1 cellular context compared by ENCODE assay signal in the genomic region with DNA sequence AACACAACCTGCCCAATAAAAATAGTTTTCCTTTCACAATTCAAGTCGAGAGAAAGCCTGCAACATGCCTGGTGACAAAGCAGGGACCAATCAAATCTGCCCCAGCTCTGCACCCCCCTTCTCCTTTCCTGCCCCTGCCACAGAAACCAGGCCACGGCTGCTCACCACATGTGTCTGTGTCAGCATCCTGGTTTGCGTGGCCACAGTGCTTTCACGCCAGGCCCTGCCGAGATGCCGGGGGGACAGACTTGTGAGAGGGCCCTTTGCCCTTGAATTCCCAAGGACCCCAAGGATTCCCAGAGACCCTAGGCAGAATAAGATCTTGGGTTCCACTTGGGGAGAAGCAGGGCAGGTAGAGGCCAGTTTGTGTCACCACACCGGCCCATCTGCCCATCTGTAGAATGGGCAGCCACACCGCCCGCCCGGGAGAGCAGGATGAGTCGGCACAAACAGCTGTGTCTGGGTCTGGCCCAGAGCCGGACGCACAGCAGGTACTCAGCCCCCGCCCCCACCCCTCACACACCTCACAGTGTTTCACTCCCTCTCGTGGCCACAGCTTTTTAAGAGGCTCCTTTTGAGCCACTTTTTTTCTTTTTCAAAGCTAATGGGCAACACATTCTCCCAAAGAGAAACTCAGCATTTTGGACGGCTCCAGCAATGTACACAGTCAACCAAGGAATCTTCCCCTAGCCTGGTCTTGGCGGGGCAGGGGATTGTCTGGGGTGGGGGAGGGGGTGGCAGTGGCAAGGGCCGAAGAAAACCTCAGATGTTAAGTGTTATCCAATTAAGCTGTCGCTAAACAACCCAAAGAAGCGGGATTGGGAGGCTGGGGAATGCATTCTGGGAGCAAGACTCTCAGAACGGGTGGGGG.
TF ChIP-seq lines count a peak whose summit lies in the region.

No MANE protein-coding gene starts in this region.

TF ChIP-seq in K562, 482 proteins besides CTCF, POLR2A, EP300 and RAD21 (continued from another document):
- TF ChIP-seq, protein P1, sequence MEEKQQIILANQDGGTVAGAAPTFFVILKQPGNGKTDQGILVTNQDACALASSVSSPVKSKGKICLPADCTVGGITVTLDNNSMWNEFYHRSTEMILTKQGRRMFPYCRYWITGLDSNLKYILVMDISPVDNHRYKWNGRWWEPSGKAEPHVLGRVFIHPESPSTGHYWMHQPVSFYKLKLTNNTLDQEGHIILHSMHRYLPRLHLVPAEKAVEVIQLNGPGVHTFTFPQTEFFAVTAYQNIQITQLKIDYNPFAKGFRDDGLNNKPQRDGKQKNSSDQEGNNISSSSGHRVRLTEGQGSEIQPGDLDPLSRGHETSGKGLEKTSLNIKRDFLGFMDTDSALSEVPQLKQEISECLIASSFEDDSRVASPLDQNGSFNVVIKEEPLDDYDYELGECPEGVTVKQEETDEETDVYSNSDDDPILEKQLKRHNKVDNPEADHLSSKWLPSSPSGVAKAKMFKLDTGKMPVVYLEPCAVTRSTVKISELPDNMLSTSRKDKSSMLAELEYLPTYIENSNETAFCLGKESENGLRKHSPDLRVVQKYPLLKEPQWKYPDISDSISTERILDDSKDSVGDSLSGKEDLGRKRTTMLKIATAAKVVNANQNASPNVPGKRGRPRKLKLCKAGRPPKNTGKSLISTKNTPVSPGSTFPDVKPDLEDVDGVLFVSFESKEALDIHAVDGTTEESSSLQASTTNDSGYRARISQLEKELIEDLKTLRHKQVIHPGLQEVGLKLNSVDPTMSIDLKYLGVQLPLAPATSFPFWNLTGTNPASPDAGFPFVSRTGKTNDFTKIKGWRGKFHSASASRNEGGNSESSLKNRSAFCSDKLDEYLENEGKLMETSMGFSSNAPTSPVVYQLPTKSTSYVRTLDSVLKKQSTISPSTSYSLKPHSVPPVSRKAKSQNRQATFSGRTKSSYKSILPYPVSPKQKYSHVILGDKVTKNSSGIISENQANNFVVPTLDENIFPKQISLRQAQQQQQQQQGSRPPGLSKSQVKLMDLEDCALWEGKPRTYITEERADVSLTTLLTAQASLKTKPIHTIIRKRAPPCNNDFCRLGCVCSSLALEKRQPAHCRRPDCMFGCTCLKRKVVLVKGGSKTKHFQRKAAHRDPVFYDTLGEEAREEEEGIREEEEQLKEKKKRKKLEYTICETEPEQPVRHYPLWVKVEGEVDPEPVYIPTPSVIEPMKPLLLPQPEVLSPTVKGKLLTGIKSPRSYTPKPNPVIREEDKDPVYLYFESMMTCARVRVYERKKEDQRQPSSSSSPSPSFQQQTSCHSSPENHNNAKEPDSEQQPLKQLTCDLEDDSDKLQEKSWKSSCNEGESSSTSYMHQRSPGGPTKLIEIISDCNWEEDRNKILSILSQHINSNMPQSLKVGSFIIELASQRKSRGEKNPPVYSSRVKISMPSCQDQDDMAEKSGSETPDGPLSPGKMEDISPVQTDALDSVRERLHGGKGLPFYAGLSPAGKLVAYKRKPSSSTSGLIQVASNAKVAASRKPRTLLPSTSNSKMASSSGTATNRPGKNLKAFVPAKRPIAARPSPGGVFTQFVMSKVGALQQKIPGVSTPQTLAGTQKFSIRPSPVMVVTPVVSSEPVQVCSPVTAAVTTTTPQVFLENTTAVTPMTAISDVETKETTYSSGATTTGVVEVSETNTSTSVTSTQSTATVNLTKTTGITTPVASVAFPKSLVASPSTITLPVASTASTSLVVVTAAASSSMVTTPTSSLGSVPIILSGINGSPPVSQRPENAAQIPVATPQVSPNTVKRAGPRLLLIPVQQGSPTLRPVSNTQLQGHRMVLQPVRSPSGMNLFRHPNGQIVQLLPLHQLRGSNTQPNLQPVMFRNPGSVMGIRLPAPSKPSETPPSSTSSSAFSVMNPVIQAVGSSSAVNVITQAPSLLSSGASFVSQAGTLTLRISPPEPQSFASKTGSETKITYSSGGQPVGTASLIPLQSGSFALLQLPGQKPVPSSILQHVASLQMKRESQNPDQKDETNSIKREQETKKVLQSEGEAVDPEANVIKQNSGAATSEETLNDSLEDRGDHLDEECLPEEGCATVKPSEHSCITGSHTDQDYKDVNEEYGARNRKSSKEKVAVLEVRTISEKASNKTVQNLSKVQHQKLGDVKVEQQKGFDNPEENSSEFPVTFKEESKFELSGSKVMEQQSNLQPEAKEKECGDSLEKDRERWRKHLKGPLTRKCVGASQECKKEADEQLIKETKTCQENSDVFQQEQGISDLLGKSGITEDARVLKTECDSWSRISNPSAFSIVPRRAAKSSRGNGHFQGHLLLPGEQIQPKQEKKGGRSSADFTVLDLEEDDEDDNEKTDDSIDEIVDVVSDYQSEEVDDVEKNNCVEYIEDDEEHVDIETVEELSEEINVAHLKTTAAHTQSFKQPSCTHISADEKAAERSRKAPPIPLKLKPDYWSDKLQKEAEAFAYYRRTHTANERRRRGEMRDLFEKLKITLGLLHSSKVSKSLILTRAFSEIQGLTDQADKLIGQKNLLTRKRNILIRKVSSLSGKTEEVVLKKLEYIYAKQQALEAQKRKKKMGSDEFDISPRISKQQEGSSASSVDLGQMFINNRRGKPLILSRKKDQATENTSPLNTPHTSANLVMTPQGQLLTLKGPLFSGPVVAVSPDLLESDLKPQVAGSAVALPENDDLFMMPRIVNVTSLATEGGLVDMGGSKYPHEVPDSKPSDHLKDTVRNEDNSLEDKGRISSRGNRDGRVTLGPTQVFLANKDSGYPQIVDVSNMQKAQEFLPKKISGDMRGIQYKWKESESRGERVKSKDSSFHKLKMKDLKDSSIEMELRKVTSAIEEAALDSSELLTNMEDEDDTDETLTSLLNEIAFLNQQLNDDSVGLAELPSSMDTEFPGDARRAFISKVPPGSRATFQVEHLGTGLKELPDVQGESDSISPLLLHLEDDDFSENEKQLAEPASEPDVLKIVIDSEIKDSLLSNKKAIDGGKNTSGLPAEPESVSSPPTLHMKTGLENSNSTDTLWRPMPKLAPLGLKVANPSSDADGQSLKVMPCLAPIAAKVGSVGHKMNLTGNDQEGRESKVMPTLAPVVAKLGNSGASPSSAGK (IDR thresholded peaks at IDR 0.05), result no peak
- TF ChIP-seq NFE2 (IDR thresholded peaks at IDR 0.05; ENCODE audit: low read depth) (peak; percentile 37; the same call in 1 of the 2 replicates), HNRNPL (IDR thresholded peaks at IDR 0.05; ENCODE audit: low read depth, low read length) (no peak), SMARCA4 (IDR thresholded peaks at IDR 0.05) (no peak)
